Comparison of ENCODE assay signal across 8 cellular contexts in the genomic region with DNA sequence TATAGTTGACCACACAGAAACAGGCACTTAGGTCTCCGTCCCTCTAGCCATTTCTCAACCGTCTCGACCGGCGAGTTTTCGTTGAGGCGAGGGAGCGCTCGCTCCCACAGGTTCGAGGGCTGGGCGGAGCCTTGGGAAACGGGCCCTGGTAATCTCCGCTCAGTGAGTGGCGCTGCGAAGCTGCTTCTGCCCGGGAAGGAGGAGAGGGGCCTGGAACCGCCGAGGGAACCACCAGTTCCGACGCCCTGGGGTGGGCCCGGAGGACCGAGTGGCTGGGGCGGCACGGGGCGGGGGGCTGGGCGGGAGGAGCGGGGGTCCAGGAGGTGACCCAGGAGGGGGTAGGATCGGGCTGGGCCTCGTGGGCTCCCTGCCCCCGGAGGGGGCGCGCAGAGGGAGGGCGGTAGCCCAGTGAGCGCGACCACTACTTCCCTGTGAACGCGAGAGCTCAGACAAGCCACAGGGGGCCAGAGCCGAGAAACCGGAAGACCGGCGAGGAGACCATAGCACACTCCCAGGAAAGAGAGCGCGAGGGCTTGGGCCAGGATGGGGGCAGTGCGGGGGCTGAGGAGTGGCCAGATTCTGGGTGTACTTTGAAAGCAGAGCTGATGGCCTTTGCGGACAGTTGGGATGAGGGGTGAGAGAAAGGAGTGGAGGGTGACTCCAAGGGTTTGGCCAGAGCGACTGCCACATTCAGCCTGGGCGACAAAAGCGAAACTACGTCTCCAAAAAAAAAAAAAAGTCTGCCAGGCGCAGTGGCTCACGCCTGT. TPM values are rescaled to one million over a fixed set of nuclear protein-coding genes. Genes with fewer than 3 reads are reported as not detected.
DNase-seq lines count a peak whose midpoint lies in the region; ATAC-seq and TF ChIP-seq lines count a peak whose summit lies in the region.

No MANE protein-coding gene starts in this region.

- H3K4me3 Mint-ChIP-seq in activated T-helper 2 cell treated with anti-CD3 and anti-CD28 coated beads, Interferon-gamma antibody, Interleukin-2, Interleukin-4, amounts not matched to agents 10 μg/mL and 5 μg/mL and 100 μg/mL, durations not matched to agents 14 hours and 24 hours and 36 hours (ENCODE audit: low read depth): peak overlapping the region; percentile 86
- peak overlapping the region; percentile 92 to 95 for H3K4me3 Mint-ChIP-seq in stimulated activated naive CD8-positive, alpha-beta T cell treated with anti-CD3 and anti-CD28 coated beads, Interleukin-15, amount 100 ng/mL, for 72 hours

- no peaks in the 10 kb centered on the region for H3K27me3 Mint-ChIP-seq in activated T-helper 2 cell treated with anti-CD3 and anti-CD28 coated beads, Interferon-gamma antibody, Interleukin-2, Interleukin-4, amounts not matched to agents 10 μg/mL and 5 μg/mL and 100 μg/mL, durations not matched to agents 14 hours and 24 hours and 36 hours (ENCODE audit: low read depth)
- H3K27me3 Mint-ChIP-seq in stimulated activated naive CD8-positive, alpha-beta T cell treated with anti-CD3 and anti-CD28 coated beads, Interleukin-15, amount 100 ng/mL, for 72 hours: no peaks in the 10 kb centered on the region

- H3K4me1 Mint-ChIP-seq in activated T-helper 2 cell treated with anti-CD3 and anti-CD28 coated beads, Interferon-gamma antibody, Interleukin-2, Interleukin-4, amounts not matched to agents 10 μg/mL and 5 μg/mL and 100 μg/mL, durations not matched to agents 14 hours and 24 hours and 36 hours (ENCODE audit: low read depth): peaks cover 49% of the 10 kb centered on the region
- peaks cover 63% of the 10 kb centered on the region for H3K4me1 Mint-ChIP-seq in stimulated activated naive CD8-positive, alpha-beta T cell treated with anti-CD3 and anti-CD28 coated beads, Interleukin-15, amount 100 ng/mL, for 72 hours

- no peaks in the 10 kb centered on the region for H3K36me3 Mint-ChIP-seq in activated T-helper 2 cell treated with anti-CD3 and anti-CD28 coated beads, Interferon-gamma antibody, Interleukin-2, Interleukin-4, amounts not matched to agents 10 μg/mL and 5 μg/mL and 100 μg/mL, durations not matched to agents 14 hours and 24 hours and 36 hours (ENCODE audit: low read depth)

- peak; percentile 66 for ATAC-seq in stimulated activated naive CD8-positive, alpha-beta T cell treated with anti-CD3 and anti-CD28 coated beads, Interleukin-15, amount 100 ng/mL, for 72 hours

- TF ChIP-seq CTCF in GM12872 (IDR thresholded peaks at IDR 0.05; ENCODE audit: insufficient read depth, low read depth, low read length): 0 out of 3 replicates have a peak, but pooled peaks have one; percentile 7
- no peak for TF ChIP-seq CTCF in fibroblast of mammary gland (conservative IDR thresholded peaks at IDR 0.05; ENCODE audit: control insufficient read depth, insufficient read depth, low read depth, low read length)

- DNase-seq in KBM-7 (peak; percentile 87), RKO (ENCODE audit: low spot score) (peak; percentile 87), fibroblast of mammary gland (ENCODE audit: low read depth) (peak; percentile 78), myocyte (ENCODE audit: low read depth) (peak; percentile 86), DMS 273 (lab: John Stamatoyannopoulos, UW; ENCODE audit: unreplicated experiment) (no peak)
- peak; percentile 60 for DNase-seq in activated T-helper 2 cell treated with anti-CD3 and anti-CD28 coated beads, Interferon-gamma antibody, Interleukin-2, Interleukin-4, amounts not matched to agents 10 μg/mL and 5 μg/mL and 100 μg/mL, durations not matched to agents 14 hours and 24 hours and 36 hours (ENCODE audit: low spot score)
- DNase-seq in stimulated activated naive CD8-positive, alpha-beta T cell treated with anti-CD3 and anti-CD28 coated beads, Interleukin-15, amount 100 ng/mL, for 72 hours: peak; percentile 64 to 76

- H3K27ac Mint-ChIP-seq in activated T-helper 2 cell treated with anti-CD3 and anti-CD28 coated beads, Interferon-gamma antibody, Interleukin-2, Interleukin-4, amounts not matched to agents 10 μg/mL and 5 μg/mL and 100 μg/mL, durations not matched to agents 14 hours and 24 hours and 36 hours: peak overlapping the region; percentile 100
- H3K27ac Mint-ChIP-seq in stimulated activated naive CD8-positive, alpha-beta T cell treated with anti-CD3 and anti-CD28 coated beads, Interleukin-15, amount 100 ng/mL, for 72 hours: peak overlapping the region; percentile 100

- H3K9me3 Mint-ChIP-seq in activated T-helper 2 cell treated with anti-CD3 and anti-CD28 coated beads, Interferon-gamma antibody, Interleukin-2, Interleukin-4, amounts not matched to agents 10 μg/mL and 5 μg/mL and 100 μg/mL, durations not matched to agents 14 hours and 24 hours and 36 hours: no peaks in the 10 kb centered on the region
- H3K9me3 Mint-ChIP-seq in stimulated activated naive CD8-positive, alpha-beta T cell treated with anti-CD3 and anti-CD28 coated beads, Interleukin-15, amount 100 ng/mL, for 72 hours: no peaks in the 10 kb centered on the region

- in situ Hi-C loops in KBM-7 (cut with MboI; ENCODE audit: low pct_unique_long_range_greater_than_20kb, low sequenced_read_pairs): loop anchor here (25.0 kb wide), 2 partner anchors 357 to 507 kb away; a partner anchor contains a TSS

- H3K4me3 ChIP-seq in fibroblast of mammary gland (ENCODE audit: control insufficient read depth, low read depth, low read length): peak overlapping the region; percentile 38

- intact Hi-C loops in activated T-helper 2 cell treated with anti-CD3 and anti-CD28 coated beads, Interferon-gamma antibody, Interleukin-2, Interleukin-4, amounts not matched to agents 10 μg/mL and 5 μg/mL and 100 μg/mL, durations not matched to agents 14 hours and 24 hours and 36 hours (cut with micrococcal nuclease): loop anchor here (1.0 to 5.0 kb wide), 5 partner anchors 9 to 114 kb away; a partner anchor contains a TSS

RNA-seq across cellular contexts. Expression of a gene that starts 29.9 kb away (rescaled TPM):
- total RNA-seq in activated T-helper 2 cell treated with anti-CD3 and anti-CD28 coated beads, Interferon-gamma antibody, Interleukin-2, Interleukin-4, amounts not matched to agents 10 μg/mL and 5 μg/mL and 100 μg/mL, durations not matched to agents 14 hours and 24 hours and 36 hours: 4.0 and 4.9 TPM in 2 replicates
- total RNA-seq in myocyte: 54.6 and 70.4 TPM in 2 replicates
- polyA plus RNA-seq in myocyte (2012): 68.6 TPM
